In the genomic region with DNA sequence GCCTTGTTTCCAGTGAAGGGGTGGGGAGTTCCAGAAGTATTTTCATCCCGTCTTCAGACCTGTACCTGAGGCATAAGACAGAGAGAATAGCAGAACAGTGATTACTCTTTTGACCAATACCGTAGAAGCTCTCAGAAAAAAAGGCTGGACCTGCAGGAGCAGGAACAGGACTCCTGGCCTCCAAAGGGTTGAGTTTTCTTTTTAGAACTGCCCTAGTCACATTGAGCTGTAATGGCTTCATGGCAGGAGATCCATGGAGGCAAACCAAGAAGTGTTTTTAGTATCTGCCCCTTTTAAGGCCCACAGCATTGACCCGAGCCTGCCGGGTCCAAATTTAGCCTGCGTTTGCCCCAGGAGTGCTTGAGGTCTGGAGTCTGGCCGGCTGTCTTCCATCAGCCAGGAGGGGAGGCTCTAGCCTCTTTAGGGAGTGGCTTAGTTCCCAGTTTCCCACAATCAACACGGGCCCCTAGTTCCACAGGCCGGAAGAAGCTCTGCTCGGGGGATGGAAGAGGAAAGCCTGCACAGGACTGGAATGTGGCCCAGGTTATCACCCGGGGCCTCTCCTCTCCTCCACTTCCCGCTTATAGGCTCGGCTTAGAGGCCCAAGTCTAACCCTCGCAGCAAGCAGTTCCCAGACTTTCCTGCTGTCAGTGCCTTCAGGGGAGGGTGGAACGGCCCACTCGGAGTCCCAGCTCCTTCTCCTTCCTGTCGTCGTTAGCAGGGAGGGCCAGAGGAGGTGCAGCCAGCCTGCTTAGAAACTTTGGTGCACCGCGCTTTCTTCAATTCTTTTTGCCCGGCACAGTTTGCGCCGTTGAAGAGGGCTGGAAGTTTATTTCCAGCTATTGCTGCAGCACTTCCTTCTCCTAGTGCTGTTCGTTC, we compare ENCODE assay signal across 9 cellular contexts.
DNase-seq lines count a peak whose midpoint lies in the region; ATAC-seq, FAIRE-seq and TF ChIP-seq lines count a peak whose summit lies in the region.
"Had no signal": no experiment of that assay in that cellular context is flagged by ENCODE, and none has a peak within 500 bp of the region (broad histone marks: within the 10 kb centered on the region; RNA-seq: fewer than 3 reads in every experiment).

No MANE protein-coding gene starts in this region.

- H3K4me3 Mint-ChIP-seq in chondrocyte (ENCODE audit: unreplicated experiment), result peak overlapping the region; percentile 91

- CTCF ChIA-PET in HepG2 (lab: Yijun Ruan, JAX; ENCODE audit: low intra/inter-chr PET ratio, low total read pairs), result no interaction called here

- peaks cover 11% of the 10 kb centered on the region; the same call in 1 of the 2 replicates for H4K20me1 ChIP-seq in HepG2 (ENCODE audit: insufficient read depth, low read length)

- no peak overlapping the region for H2AFZ ChIP-seq in HepG2 (ENCODE audit: low read length)

- no peaks in the 10 kb centered on the region for H3K9me3 ChIP-seq in HepG2 (ENCODE audit: low read length)
- H3K9me3 ChIP-seq in testis, result no peaks in the 10 kb centered on the region

- H3K79me2 ChIP-seq in HepG2 (ENCODE audit: insufficient read depth, low read length), result peaks cover 61% of the 10 kb centered on the region

- H3K4me2 ChIP-seq in HepG2 (ENCODE audit: low read depth, low read length), result peak overlapping the region; percentile 98

- TSS peak; percentile 95 for BruUV-seq in HepG2 (replicated peaks; lab: Mats Ljungman, UMichigan)

- no peaks in the 10 kb centered on the region for H3K36me3 Mint-ChIP-seq in chondrocyte (ENCODE audit: low read depth)

- DNase-seq in Jurkat, Clone E6-1 (ENCODE audit: low read depth, low spot score), result no peak
- no peak for DNase-seq in chondrocyte (ENCODE audit: low spot score)
- DNase-seq in HepG2 (ENCODE audit: low spot score), result peak; percentile 86
- DNase-seq in testis, result peak; percentile 71
- no peak for DNase-seq in putamen (ENCODE audit: low spot score)
- DNase-seq in HT-29 (ENCODE audit: low spot score), result no peak
- DNase-seq in activated CD4-positive, CD25-positive, alpha-beta regulatory T cell (lab: John Stamatoyannopoulos, UW), result no peak

- ATAC-seq in HepG2, result peak; percentile 85
- no peak for ATAC-seq in HG02678 (IDR thresholded peaks at IDR 0.05; ENCODE audit: unreplicated experiment)

- H3K4me1 ChIP-seq in HepG2 (ENCODE audit: insufficient read depth, low read length) (peaks cover 67% of the 10 kb centered on the region), testis (peaks cover 32% of the 10 kb centered on the region)

- H3K4me1 Mint-ChIP-seq in chondrocyte (ENCODE audit: low read depth), result peaks cover 94% of the 10 kb centered on the region

- no peak for FAIRE-seq in HepG2 (lab: Jason Lieb, UNC)
- FAIRE-seq: frontal cortex had no signal

- POLR2A ChIA-PET in HepG2 (lab: Yijun Ruan, JAX), result interaction anchor here (0.6 to 3.9 kb wide), 13 partner anchors 11 to 130 kb away, joined by 3 to 35 read pairs (median 4); a partner anchor contains a TSS

- TF ChIP-seq CTCF in chondrocyte (IDR thresholded peaks at IDR 0.05) (peak; percentile 20), HepG2 (CRISPR knock-in tag; IDR thresholded peaks at IDR 0.05) (peak; percentile 35; the same call in 1 of the 2 replicates), testis (IDR thresholded peaks at IDR 0.05) (no peak)

- in situ Hi-C loops in HepG2 (cut with HindIII; ENCODE audit: extremely low pct_ligation_motif_present, low pct_unique_long_range_greater_than_20kb), result no loop called here

- no peaks in the 10 kb centered on the region for H3K27me3 Mint-ChIP-seq in chondrocyte (ENCODE audit: low read depth)

- no peak for TF ChIP-seq RAD21 in HepG2 (CRISPR knock-in tag; IDR thresholded peaks at IDR 0.05)

- WGBS in HepG2 (ENCODE audit: low lambda C conversion rate), result under 1% methylated on average over 20 of the region's 23 CpGs
- WGBS in testis, 2 donors, result 15 to 20% methylated on average over 11 to 23 of the region's 23 CpGs

- H3K27ac Mint-ChIP-seq in chondrocyte (ENCODE audit: unreplicated experiment), result peak overlapping the region; percentile 100

- TF ChIP-seq POLR2A in HepG2 (IDR thresholded peaks at IDR 0.05; ENCODE audit: insufficient read depth in 1 of 2, low read depth in 2 of 2, low read length in 2 of 2), result peak; percentile 54 to 56
- TF ChIP-seq POLR2A in testis (IDR thresholded peaks at IDR 0.05), result no peak

- H3K27ac ChIP-seq in HepG2 (ENCODE audit: extremely low read length, insufficient read depth, low read length) (peak overlapping the region; percentile 74), testis (peak overlapping the region; percentile 75 to 87)

- TF ChIP-seq EP300 in HepG2 (IDR thresholded peaks at IDR 0.05; ENCODE audit: low read depth in 2 of 2, low read length in 2 of 2) (no peak), HepG2 (CRISPR knock-in tag; IDR thresholded peaks at IDR 0.05; ENCODE audit: borderline replicate concordance) (no peak)

- no peaks in the 10 kb centered on the region; a peak in 1 of 5 replicates for H3K27me3 ChIP-seq in HepG2 (ENCODE audit: control insufficient read depth in 1 of 2, insufficient read depth in 2 of 2, low read length in 2 of 2)
- H3K27me3 ChIP-seq in testis, result no peaks in the 10 kb centered on the region

- peak overlapping the region; percentile 46 for H3K4me3 ChIP-seq in Jurkat, Clone E6-1 (ENCODE audit: low read length)
- H3K4me3 ChIP-seq in HepG2 (replicated peaks in 1 of 3; ENCODE audit: insufficient read depth in 1 of 3, low read depth in 2 of 3, low read length in 3 of 3) (peak overlapping the region; percentile 58 to 82 (median 76)), testis (peak overlapping the region; percentile 24 to 42)

- intact Hi-C loops in HepG2 (cut with micrococcal nuclease; ENCODE audit: unreplicated experiment) (loop anchor here (2.0 kb wide), 2 partner anchors 24 to 68 kb away; no protein-coding TSS in a partner anchor), testis (cut with DNase I; ENCODE audit: low total_unique reads) (no loop called here)

- no peaks in the 10 kb centered on the region for H3K9me3 Mint-ChIP-seq in chondrocyte (ENCODE audit: low read depth)

- H3K9ac ChIP-seq in HepG2 (ENCODE audit: insufficient read depth, low read depth, low read length), result peak overlapping the region; percentile 90

- H3K36me3 ChIP-seq in HepG2 (replicated peaks in 1 of 2; ENCODE audit: control insufficient read depth in 1 of 2, insufficient read depth in 2 of 2, low read length in 2 of 2) (no peaks in the 10 kb centered on the region), testis (ENCODE audit: low read depth, missing control alignments) (no peaks in the 10 kb centered on the region)

TF ChIP-seq in HepG2, 621 proteins besides CTCF, POLR2A, EP300 and RAD21 (continues in another document):
- TF ChIP-seq CBFB (CRISPR knock-in tag; IDR thresholded peaks at IDR 0.05) (peak; percentile 31; the same call in 1 of the 2 replicates), PLRG1 (conservative IDR thresholded peaks at IDR 0.05) (no peak), ZNF75D (CRISPR knock-in tag; IDR thresholded peaks at IDR 0.05; ENCODE audit: borderline replicate concordance) (no peak), GABPA (IDR thresholded peaks at IDR 0.05; ENCODE audit: low read depth, low read length) (peak; percentile 21), GABPA (CRISPR knock-in tag; IDR thresholded peaks at IDR 0.05; ENCODE audit: low read depth) (peak; percentile 63; the same call in 1 of the 2 replicates), ZNF501 (CRISPR knock-in tag; IDR thresholded peaks at IDR 0.05) (no peak), ZFY (CRISPR knock-in tag; IDR thresholded peaks at IDR 0.05) (peak; percentile 74), NR2F2 (IDR thresholded peaks at IDR 0.05; ENCODE audit: borderline replicate concordance, low read depth) (no peak), KDM5B (CRISPR knock-in tag; IDR thresholded peaks at IDR 0.05; ENCODE audit: borderline replicate concordance) (no peak), ZNF556 (CRISPR knock-in tag; IDR thresholded peaks at IDR 0.05; ENCODE audit: borderline replicate concordance) (no peak), SSRP1 (CRISPR knock-in tag; IDR thresholded peaks at IDR 0.05) (peak; percentile 47; the same call in 1 of the 2 replicates), ZNF350 (CRISPR knock-in tag; IDR thresholded peaks at IDR 0.05; ENCODE audit: borderline replicate concordance, low read depth) (peak; percentile 48; the same call in 1 of the 2 replicates), HDAC1 (CRISPR knock-in tag; IDR thresholded peaks at IDR 0.05) (peak; percentile 37; the same call in 1 of the 2 replicates)
- TF ChIP-seq, protein P1, sequence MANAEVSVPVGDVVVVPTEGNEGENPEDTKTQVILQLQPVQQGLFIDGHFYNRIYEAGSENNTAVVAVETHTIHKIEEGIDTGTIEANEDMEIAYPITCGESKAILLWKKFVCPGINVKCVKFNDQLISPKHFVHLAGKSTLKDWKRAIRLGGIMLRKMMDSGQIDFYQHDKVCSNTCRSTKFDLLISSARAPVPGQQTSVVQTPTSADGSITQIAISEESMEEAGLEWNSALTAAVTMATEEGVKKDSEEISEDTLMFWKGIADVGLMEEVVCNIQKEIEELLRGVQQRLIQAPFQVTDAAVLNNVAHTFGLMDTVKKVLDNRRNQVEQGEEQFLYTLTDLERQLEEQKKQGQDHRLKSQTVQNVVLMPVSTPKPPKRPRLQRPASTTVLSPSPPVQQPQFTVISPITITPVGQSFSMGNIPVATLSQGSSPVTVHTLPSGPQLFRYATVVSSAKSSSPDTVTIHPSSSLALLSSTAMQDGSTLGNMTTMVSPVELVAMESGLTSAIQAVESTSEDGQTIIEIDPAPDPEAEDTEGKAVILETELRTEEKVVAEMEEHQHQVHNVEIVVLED (CRISPR knock-in tag; IDR thresholded peaks at IDR 0.05; ENCODE audit: borderline replicate concordance), result peak; percentile 39; the same call in 1 of the 2 replicates
- TF ChIP-seq, protein P2, sequence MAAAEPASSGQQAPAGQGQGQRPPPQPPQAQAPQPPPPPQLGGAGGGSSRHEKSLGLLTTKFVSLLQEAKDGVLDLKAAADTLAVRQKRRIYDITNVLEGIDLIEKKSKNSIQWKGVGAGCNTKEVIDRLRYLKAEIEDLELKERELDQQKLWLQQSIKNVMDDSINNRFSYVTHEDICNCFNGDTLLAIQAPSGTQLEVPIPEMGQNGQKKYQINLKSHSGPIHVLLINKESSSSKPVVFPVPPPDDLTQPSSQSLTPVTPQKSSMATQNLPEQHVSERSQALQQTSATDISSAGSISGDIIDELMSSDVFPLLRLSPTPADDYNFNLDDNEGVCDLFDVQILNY (CRISPR knock-in tag; conservative IDR thresholded peaks at IDR 0.05), result no peak

Comparison
In these comparisons a context has a peak if more than half of its experiments do, and no peak if none do; other contexts are left out.
1. DNase-seq: peak in HepG2 (single experiment) and testis (single experiment); none in Jurkat, Clone E6-1 (single experiment), chondrocyte (single experiment), putamen (single experiment), HT-29 (single experiment) and activated CD4-positive, CD25-positive, alpha-beta regulatory T cell (0 of 4).
2. CTCF ChIP-seq: peak in chondrocyte (single experiment) and HepG2 (single experiment); none in testis (0 of 3).
3. Peak in every context shown above with its lines, with median percentiles within 50 percentile points of each other: H3K4me3 ChIP-seq.